Comparison of ENCODE assay signal across 7 cellular contexts in the genomic region with DNA sequence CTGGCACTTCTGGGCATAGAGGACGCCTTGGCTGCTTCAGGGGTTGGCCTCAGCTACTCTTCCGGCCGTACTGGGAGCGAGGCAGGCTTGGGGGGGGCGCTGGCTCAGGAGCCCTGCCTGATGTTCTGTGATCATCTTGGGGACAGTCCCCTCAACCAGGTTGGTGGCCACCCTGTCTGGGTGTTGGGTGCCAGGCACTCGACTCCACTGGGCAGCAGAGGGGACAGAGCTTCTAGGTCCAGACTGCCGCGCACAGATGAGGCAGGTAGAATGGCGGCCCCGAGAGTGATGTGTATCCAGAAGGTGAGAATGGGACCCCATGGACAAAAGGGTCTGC.
"Had no signal": no experiment of that assay in that cellular context is flagged by ENCODE, and none has a peak within 500 bp of the region (broad histone marks: within the 10 kb centered on the region; RNA-seq: fewer than 3 reads in every experiment).

No MANE protein-coding gene starts in this region.

- DNase-seq: GM23248, GOT3, HFFc6, IMR-90 had no signal

- H3K36me3 ChIP-seq: HAP-1 had no signal

- ATAC-seq: HCT116, K562 had no signal

- H3K4me3 Mint-ChIP-seq: HFFc6 had no signal

- H3K4me1 ChIP-seq: HAP-1 had no signal

- H3K27ac ChIP-seq: GM23248 had no signal

- H3K27ac Mint-ChIP-seq: HFFc6 had no signal

- H3K4me3 ChIP-seq: GM23248, HAP-1, K562 had no signal
